ENCODE assay signal across 8 cellular contexts in the genomic region with DNA sequence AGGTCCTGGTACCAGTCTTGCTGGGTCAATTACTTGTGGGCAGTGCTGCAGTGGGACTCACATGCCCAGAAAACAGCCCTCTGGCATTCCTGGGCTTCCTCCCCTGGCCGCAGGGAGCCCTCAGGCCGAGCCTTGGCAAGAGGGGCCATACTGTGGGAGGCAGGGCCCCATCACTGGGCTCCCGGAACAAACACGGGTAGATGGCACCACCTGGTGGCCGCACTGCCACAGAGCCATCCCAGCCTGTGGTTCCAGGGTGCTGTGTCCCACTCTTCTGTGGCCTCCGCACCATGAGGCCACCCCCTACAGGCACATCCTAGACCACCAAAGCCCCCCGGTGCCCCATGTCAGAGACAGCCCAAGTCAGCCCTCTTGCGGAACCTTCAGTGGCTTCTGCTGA.
DNase-seq lines count a peak whose midpoint lies in the region; ATAC-seq, FAIRE-seq and TF ChIP-seq lines count a peak whose summit lies in the region.
"Not testable (repeated sequence)": the region's sequence is repeated elsewhere in the genome, so short reads cannot be mapped to it uniquely, and the experiment has no call there.

No MANE protein-coding gene starts in this region.

- not testable (repeated sequence) for H3K4me3 Mint-ChIP-seq in activated CD4-positive, alpha-beta T cell treated with anti-CD3 and anti-CD28 coated beads for 36 hours; natural killer cell treated with Interleukin-12 subunit alpha and Interleukin-12 subunit beta and Interleukin-15 and Interleukin-18, amount 100 ng/mL, for 72 hours

- POLR2A ChIA-PET in A549 (lab: Yijun Ruan, JAX); activated CD4-positive, alpha-beta T cell treated with anti-CD3 and anti-CD28 coated beads for 36 hours (lab: Charles Lee): not testable (repeated sequence)

- not testable (repeated sequence) for TF ChIP-seq RAD21 in A549 (conservative IDR thresholded peaks at IDR 0.05 in 1 of 2, IDR thresholded peaks at IDR 0.05 in 1 of 2)

- H3K4me3 ChIP-seq in A549, result not testable (repeated sequence)

- CTCF ChIA-PET in A549 (lab: Yijun Ruan, JAX); activated CD4-positive, alpha-beta T cell treated with anti-CD3 and anti-CD28 coated beads for 36 hours (lab: Charles Lee): not testable (repeated sequence)

- not testable (repeated sequence) for TF ChIP-seq EP300 in A549 (IDR thresholded peaks at IDR 0.05)

- intact Hi-C loops in activated CD4-positive, alpha-beta T cell treated with anti-CD3 and anti-CD28 coated beads for 36 hours (cut with DNase I, micrococcal nuclease); Right ventricle myocardium superior (cut with DNase I): not testable (repeated sequence)

- DNase-seq in A549 (ENCODE audit: low read depth in 1 of 2, low spot score in 1 of 2); activated CD4-positive, alpha-beta T cell treated with anti-CD3 and anti-CD28 coated beads for 36 hours; Right ventricle myocardium superior; natural killer cell treated with Interleukin-12 subunit alpha and Interleukin-12 subunit beta and Interleukin-15 and Interleukin-18, amount 100 ng/mL, for 72 hours (ENCODE audit: low spot score): not testable (repeated sequence)

- not testable (repeated sequence) for H3K27me3 Mint-ChIP-seq in activated CD4-positive, alpha-beta T cell treated with anti-CD3 and anti-CD28 coated beads for 36 hours; natural killer cell treated with Interleukin-12 subunit alpha and Interleukin-12 subunit beta and Interleukin-15 and Interleukin-18, amount 100 ng/mL, for 72 hours

- not testable (repeated sequence) for H3K27ac ChIP-seq in A549

- H3K9me3 ChIP-seq in A549, result not testable (repeated sequence)

- not testable (repeated sequence) for H3K4me1 ChIP-seq in A549

- TF ChIP-seq POLR2A in A549 (IDR thresholded peaks at IDR 0.05; ENCODE audit: low read length), result not testable (repeated sequence)

- FAIRE-seq in A549 (lab: Jason Lieb, UNC), result not testable (repeated sequence)

- H3K9me3 Mint-ChIP-seq in activated CD4-positive, alpha-beta T cell treated with anti-CD3 and anti-CD28 coated beads for 36 hours (ENCODE audit: low read depth); natural killer cell treated with Interleukin-12 subunit alpha and Interleukin-12 subunit beta and Interleukin-15 and Interleukin-18, amount 100 ng/mL, for 72 hours: not testable (repeated sequence)

- ATAC-seq in A549 (peak; percentile 89 to 95), GM19351 (IDR thresholded peaks at IDR 0.05; ENCODE audit: unreplicated experiment) (peak; percentile 85), GM21529 (IDR thresholded peaks at IDR 0.05; ENCODE audit: unreplicated experiment) (peak; percentile 82), HG02885 (IDR thresholded peaks at IDR 0.05; ENCODE audit: poor library complexity, unreplicated experiment) (peak; percentile 83), HG03378 (IDR thresholded peaks at IDR 0.05; ENCODE audit: unreplicated experiment) (peak; percentile 68), Right ventricle myocardium superior (ENCODE audit: poor library complexity) (peak; percentile 92)
- peak; percentile 85 for ATAC-seq in activated CD4-positive, alpha-beta T cell treated with anti-CD3 and anti-CD28 coated beads for 36 hours
- peak; percentile 81 to 83 for ATAC-seq in natural killer cell treated with Interleukin-12 subunit alpha and Interleukin-12 subunit beta and Interleukin-15 and Interleukin-18, amount 100 ng/mL, for 72 hours

- not testable (repeated sequence) for H3K27ac Mint-ChIP-seq in activated CD4-positive, alpha-beta T cell treated with anti-CD3 and anti-CD28 coated beads for 36 hours; natural killer cell treated with Interleukin-12 subunit alpha and Interleukin-12 subunit beta and Interleukin-15 and Interleukin-18, amount 100 ng/mL, for 72 hours

- WGBS in A549 (ENCODE audit: missing lambda C conversion rate), result no CpG with 5 or more reads among the region's 8 CpGs

- H3K4me1 Mint-ChIP-seq in activated CD4-positive, alpha-beta T cell treated with anti-CD3 and anti-CD28 coated beads for 36 hours; natural killer cell treated with Interleukin-12 subunit alpha and Interleukin-12 subunit beta and Interleukin-15 and Interleukin-18, amount 100 ng/mL, for 72 hours (ENCODE audit: low read depth in 2 of 2): not testable (repeated sequence)

- not testable (repeated sequence) for H3K4me2 ChIP-seq in A549

- H3K36me3 Mint-ChIP-seq in activated CD4-positive, alpha-beta T cell treated with anti-CD3 and anti-CD28 coated beads for 36 hours (ENCODE audit: low read depth); natural killer cell treated with Interleukin-12 subunit alpha and Interleukin-12 subunit beta and Interleukin-15 and Interleukin-18, amount 100 ng/mL, for 72 hours: not testable (repeated sequence)

- TF ChIP-seq CTCF in A549 (IDR thresholded peaks at IDR 0.05), result not testable (repeated sequence)
